Comparison of ENCODE assay signal across 9 cellular contexts in genomic region chr19:4057913-4058695, GRCh38. TPM values are rescaled to one million over a fixed set of nuclear protein-coding genes. Genes with fewer than 3 reads are reported as not detected.
DNase-seq lines count a peak whose midpoint lies in the region; ATAC-seq, FAIRE-seq and TF ChIP-seq lines count a peak whose summit lies in the region.
"Had no signal": no experiment of that assay in that cellular context is flagged by ENCODE, and none has a peak within 500 bp of the region (broad histone marks: within the 10 kb centered on the region; RNA-seq: fewer than 3 reads in every experiment).

No MANE protein-coding gene starts in this region.

- H3K79me2 ChIP-seq in astrocyte (ENCODE audit: insufficient read depth, low read length), result peaks cover 96% of the 10 kb centered on the region

- no peak for ATAC-seq in HG03432 (IDR thresholded peaks at IDR 0.05; ENCODE audit: unreplicated experiment)

- peak; percentile 98 for DNase-seq in CD14-positive monocyte (ENCODE audit: low spot score)
- peak; percentile 74 to 89 for DNase-seq in NOMO-1 (lab: John Stamatoyannopoulos, UW; ENCODE audit: unreplicated experiment in 2 of 2)
- DNase-seq in astrocyte (ENCODE audit: low read depth), result peak; percentile 76
- peak; percentile 72 for DNase-seq in iPS-NIHi7 (ENCODE audit: extremely low spot score)
- peak; percentile 74 for DNase-seq in stimulated activated CD4-positive, alpha-beta T cell treated with anti-CD3 and anti-CD28 coated beads, Interleukin-15, amount 100 ng/mL, for 24 hours
- DNase-seq in type B pancreatic cell (ENCODE audit: extremely low spot score, unreplicated experiment), result no peak
- DNase-seq in NCI-H748 treated with DMSO at 0.1 percent for 48 hours (lab: John Stamatoyannopoulos, UW), result no peak

- H3K4me2 ChIP-seq in astrocyte (ENCODE audit: low read length), result peak overlapping the region; percentile 78

- peaks cover 65% of the 10 kb centered on the region for H3K4me1 Mint-ChIP-seq in CD14-positive monocyte
- H3K4me1 Mint-ChIP-seq in astrocyte (ENCODE audit: low read depth, unreplicated experiment), result peaks cover 14% of the 10 kb centered on the region
- peaks cover 6% of the 10 kb centered on the region for H3K4me1 Mint-ChIP-seq in type B pancreatic cell (ENCODE audit: unreplicated experiment)

- H3K27ac ChIP-seq in astrocyte (ENCODE audit: low read depth, low read length), result peak overlapping the region; percentile 68

- H4K20me1 ChIP-seq in astrocyte (ENCODE audit: insufficient read depth, low read length), result peaks cover 95% of the 10 kb centered on the region

- H3K27ac Mint-ChIP-seq in CD14-positive monocyte, result peak overlapping the region; percentile 96 to 100 (median 99)
- peak overlapping the region; percentile 75 for H3K27ac Mint-ChIP-seq in astrocyte (ENCODE audit: unreplicated experiment)
- H3K27ac Mint-ChIP-seq in type B pancreatic cell, result no peak overlapping the region

- H3K9ac ChIP-seq in astrocyte (ENCODE audit: low read length), result peak overlapping the region; percentile 80

- H3K36me3 Mint-ChIP-seq in CD14-positive monocyte (peaks cover 37 to 52% of the 10 kb centered on the region in 2 donors), astrocyte (ENCODE audit: low read depth, unreplicated experiment) (peaks cover 12% of the 10 kb centered on the region), type B pancreatic cell (peaks cover 7% of the 10 kb centered on the region)

- TF ChIP-seq CTCF in CD14-positive monocyte (IDR thresholded peaks at IDR 0.05) (peak; percentile 46), astrocyte (IDR thresholded peaks at IDR 0.05; ENCODE audit: insufficient read depth, low read depth, low read length) (no peak), type B pancreatic cell (conservative IDR thresholded peaks at IDR 0.05) (no peak)

- H2AFZ ChIP-seq in astrocyte (ENCODE audit: low read depth, low read length), result no peak overlapping the region

- no peak overlapping the region for H3K4me3 ChIP-seq in astrocyte (ENCODE audit: insufficient read depth, low read depth, low read length)

- no peaks in the 10 kb centered on the region for H3K9me3 ChIP-seq in astrocyte (ENCODE audit: insufficient read depth, low read depth, low read length)

- FAIRE-seq in astrocyte (lab: Jason Lieb, UNC), result no peak
- FAIRE-seq: islet of Langerhans had no signal

- no peaks in the 10 kb centered on the region for H3K27me3 ChIP-seq in astrocyte (ENCODE audit: insufficient read depth, low read length)

- peak overlapping the region; percentile 77 for H3K4me3 Mint-ChIP-seq in CD14-positive monocyte
- no peak overlapping the region for H3K4me3 Mint-ChIP-seq in astrocyte (ENCODE audit: unreplicated experiment)
- H3K4me3 Mint-ChIP-seq in type B pancreatic cell, result no peak overlapping the region

- H3K27me3 Mint-ChIP-seq in CD14-positive monocyte (ENCODE audit: low read depth in 3 of 3) (peaks cover 0 to 4% (median 1%) of the 10 kb centered on the region in 3 donors), astrocyte (ENCODE audit: low read depth, unreplicated experiment) (no peaks in the 10 kb centered on the region), type B pancreatic cell (no peaks in the 10 kb centered on the region)

- H3K9me3 Mint-ChIP-seq in CD14-positive monocyte (peaks cover 0 to 2% (median 0%) of the 10 kb centered on the region in 7 donors), astrocyte (ENCODE audit: unreplicated experiment) (no peaks in the 10 kb centered on the region), type B pancreatic cell (no peaks in the 10 kb centered on the region)

- intact Hi-C loops in CD14-positive monocyte (cut with micrococcal nuclease), result loop anchor here in 1 of 2 donors (2.0 kb wide), 1 partner anchor 51 kb away; the partner anchor contains the start of gene PIAS4

- peaks cover 9% of the 10 kb centered on the region for H3K36me3 ChIP-seq in astrocyte (ENCODE audit: insufficient read depth, low read length)

- H3K4me1 ChIP-seq in astrocyte (ENCODE audit: insufficient read depth, low read length), result peaks cover 39% of the 10 kb centered on the region

RNA-seq across cellular contexts. Expression of gene ZBTB7A, which starts 8.6 kb away (rescaled TPM):
- 10 to 100 TPM; 18.0 to 20.2 TPM for polyA plus RNA-seq in CD14-positive monocyte
- total RNA-seq in astrocyte (24.3 and 26.9 TPM in 2 replicates), type B pancreatic cell (ENCODE audit: low replicate concordance) (21.0 and 31.0 TPM in 2 replicates)

RNA-seq across cellular contexts. Expression of gene PIAS4, which starts 50.6 kb away (rescaled TPM):
- 1 to 10 TPM; 2.3 to 5.9 TPM for polyA plus RNA-seq in CD14-positive monocyte
- total RNA-seq in astrocyte (26.0 and 26.4 TPM in 2 replicates), type B pancreatic cell (ENCODE audit: low replicate concordance) (39.8 and 42.3 TPM in 2 replicates)

Comparison
In these comparisons a context has a peak if more than half of its experiments do, and no peak if none do; other contexts are left out.
1. DNase-seq: peak in CD14-positive monocyte (single experiment), NOMO-1 (2 of 2), astrocyte (single experiment), iPS-NIHi7 (single experiment) and stimulated activated CD4-positive, alpha-beta T cell treated with anti-CD3 and anti-CD28 coated beads, Interleukin-15, amount 100 ng/mL, for 24 hours (single experiment); none in type B pancreatic cell (single experiment) and NCI-H748 treated with DMSO at 0.1 percent for 48 hours (single experiment).
2. H3K4me3 Mint-ChIP-seq: peak in CD14-positive monocyte (2 of 2); none in astrocyte (single experiment) and type B pancreatic cell (single experiment).